ENCODE assay signal across 17 cellular contexts in the genomic region with DNA sequence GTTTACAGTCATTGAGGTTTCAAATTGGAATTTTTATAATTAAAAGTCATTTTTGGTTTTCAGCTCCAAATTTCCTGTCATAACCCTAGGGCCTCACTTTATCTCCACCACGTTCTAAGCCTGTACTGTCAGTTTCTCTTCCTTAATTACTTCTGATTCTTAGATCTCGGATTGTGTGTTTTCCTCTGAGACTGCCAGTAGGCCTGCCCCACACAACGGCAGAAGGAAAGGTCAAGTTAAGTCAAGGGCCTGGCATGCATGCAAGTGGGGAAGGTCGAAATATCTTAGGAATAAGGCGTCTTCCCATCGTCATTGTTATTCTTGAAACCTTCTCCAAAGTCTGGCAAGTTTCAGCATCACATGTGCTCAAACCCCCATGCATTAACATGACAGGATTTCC.
DNase-seq lines count a peak whose midpoint lies in the region; ATAC-seq and TF ChIP-seq lines count a peak whose summit lies in the region.
"Had no signal": no experiment of that assay in that cellular context is flagged by ENCODE, and none has a peak within 500 bp of the region (broad histone marks: within the 10 kb centered on the region; RNA-seq: fewer than 3 reads in every experiment).

No MANE protein-coding gene starts in this region.

- H3K4me1 ChIP-seq in right atrium auricular region (no peaks in the 10 kb centered on the region), right cardiac atrium (ENCODE audit: control insufficient read depth, insufficient read depth, low read length) (no peaks in the 10 kb centered on the region), smooth muscle cell (ENCODE audit: low read depth) (no peaks in the 10 kb centered on the region)
- H3K4me1 ChIP-seq: BLaER1, HAP-1 had no signal

- no peaks in the 10 kb centered on the region for H4K20me1 ChIP-seq in smooth muscle cell (ENCODE audit: low read depth)
- H4K20me1 ChIP-seq: BLaER1 had no signal

- H3K27me3 ChIP-seq in right atrium auricular region (no peaks in the 10 kb centered on the region), right cardiac atrium (ENCODE audit: control insufficient read depth, insufficient read depth) (no peaks in the 10 kb centered on the region), smooth muscle cell (ENCODE audit: low read depth) (peaks cover 12% of the 10 kb centered on the region)
- H3K27me3 ChIP-seq: BLaER1 had no signal

- no peak overlapping the region for H3K4me3 ChIP-seq in right atrium auricular region
- H3K4me3 ChIP-seq in fibroblast of mammary gland (ENCODE audit: control insufficient read depth, low read depth, low read length): no peak overlapping the region
- H3K4me3 ChIP-seq in right cardiac atrium (ENCODE audit: low read length): no peak overlapping the region
- no peak overlapping the region for H3K4me3 ChIP-seq in smooth muscle cell
- H3K4me3 ChIP-seq: BLaER1, GM12878, GM23248, HAP-1 had no signal

- H3K27ac ChIP-seq in right atrium auricular region (no peak overlapping the region), right cardiac atrium (ENCODE audit: low read length) (no peak overlapping the region), smooth muscle cell (ENCODE audit: low read depth) (no peak overlapping the region)
- H3K27ac ChIP-seq: BLaER1, GM23248 had no signal

- no peaks in the 10 kb centered on the region for H3K79me2 ChIP-seq in smooth muscle cell (ENCODE audit: low read depth)

- intact Hi-C loops in Right ventricle myocardium superior (cut with DNase I): no loop called here
- intact Hi-C loops in right cardiac atrium (cut with DNase I): no loop called here

- ATAC-seq in Right ventricle myocardium superior (ENCODE audit: poor library complexity) (peak; percentile 39), right cardiac atrium (peak; percentile 34 to 47)
- ATAC-seq: CD8-positive, alpha-beta T cell; GM12878 had no signal

- no peak overlapping the region for H3K4me2 ChIP-seq in smooth muscle cell
- H3K4me2 ChIP-seq: BLaER1 had no signal

- H2AFZ ChIP-seq in smooth muscle cell (ENCODE audit: low read depth): peak overlapping the region; percentile 76
- H2AFZ ChIP-seq: GM23248 had no signal

- DNase-seq in Right ventricle myocardium superior: peak; percentile 40
- DNase-seq in right atrium auricular region (ENCODE audit: low spot score): no peak
- DNase-seq in fibroblast of mammary gland (ENCODE audit: low read depth): peak; percentile 1
- DNase-seq in right cardiac atrium: peak in 2 of 3 donors; percentile 20 to 72
- DNase-seq in smooth muscle cell (lab: John Stamatoyannopoulos, UW; ENCODE audit: unreplicated experiment): no peak
- no peak for DNase-seq in HCEC 1CT
- no peak for DNase-seq in CD1c-positive myeloid dendritic cell (ENCODE audit: extremely low spot score)
- no peak for DNase-seq in NCI-H2081 (lab: John Stamatoyannopoulos, UW)
- DNase-seq: 8988T; Calu3; CD8-positive, alpha-beta T cell; DND-41; EL; GM23248 had no signal

- H3K36me3 ChIP-seq in right atrium auricular region (no peaks in the 10 kb centered on the region), smooth muscle cell (ENCODE audit: low read depth) (no peaks in the 10 kb centered on the region)
- H3K36me3 ChIP-seq: BLaER1, HAP-1 had no signal

- WGBS in right cardiac atrium: 20% methylated on average over 6 of the region's 6 CpGs
- WGBS in smooth muscle cell (ENCODE audit: low lambda C conversion rate): 60% methylated on average over 6 of the region's 6 CpGs

- no peak for TF ChIP-seq CTCF in right atrium auricular region (IDR thresholded peaks at IDR 0.05)
- no peak for TF ChIP-seq CTCF in fibroblast of mammary gland (conservative IDR thresholded peaks at IDR 0.05; ENCODE audit: control insufficient read depth, insufficient read depth, low read depth, low read length)
- no peak for TF ChIP-seq CTCF in smooth muscle cell (IDR thresholded peaks at IDR 0.05; ENCODE audit: borderline replicate concordance, insufficient read depth, poor library complexity, severe bottlenecking)

- no peak overlapping the region for H3K9ac ChIP-seq in smooth muscle cell (ENCODE audit: low read depth)
- H3K9ac ChIP-seq: BLaER1, GM23248 had no signal

- no peaks in the 10 kb centered on the region for H3F3A ChIP-seq in smooth muscle cell (ENCODE audit: low read depth)

- H3K9me3 ChIP-seq in right atrium auricular region: no peaks in the 10 kb centered on the region
- no peaks in the 10 kb centered on the region for H3K9me3 ChIP-seq in right cardiac atrium (ENCODE audit: control insufficient read depth, low read length)
- H3K9me3 ChIP-seq in smooth muscle cell (replicated peaks; ENCODE audit: low read depth): no peaks in the 10 kb centered on the region
- H3K9me3 ChIP-seq: BLaER1, HAP-1 had no signal

Comparison
In these comparisons a context has a peak if more than half of its experiments do, and no peak if none do; other contexts are left out.
1. DNase-seq: peak in Right ventricle myocardium superior (single experiment), fibroblast of mammary gland (single experiment) and right cardiac atrium (2 of 3); none in right atrium auricular region (single experiment), smooth muscle cell (single experiment), HCEC 1CT (single experiment), CD1c-positive myeloid dendritic cell (single experiment) and NCI-H2081 (0 of 2).